Comparison of ENCODE assay signal across 8 cellular contexts in the genomic region with DNA sequence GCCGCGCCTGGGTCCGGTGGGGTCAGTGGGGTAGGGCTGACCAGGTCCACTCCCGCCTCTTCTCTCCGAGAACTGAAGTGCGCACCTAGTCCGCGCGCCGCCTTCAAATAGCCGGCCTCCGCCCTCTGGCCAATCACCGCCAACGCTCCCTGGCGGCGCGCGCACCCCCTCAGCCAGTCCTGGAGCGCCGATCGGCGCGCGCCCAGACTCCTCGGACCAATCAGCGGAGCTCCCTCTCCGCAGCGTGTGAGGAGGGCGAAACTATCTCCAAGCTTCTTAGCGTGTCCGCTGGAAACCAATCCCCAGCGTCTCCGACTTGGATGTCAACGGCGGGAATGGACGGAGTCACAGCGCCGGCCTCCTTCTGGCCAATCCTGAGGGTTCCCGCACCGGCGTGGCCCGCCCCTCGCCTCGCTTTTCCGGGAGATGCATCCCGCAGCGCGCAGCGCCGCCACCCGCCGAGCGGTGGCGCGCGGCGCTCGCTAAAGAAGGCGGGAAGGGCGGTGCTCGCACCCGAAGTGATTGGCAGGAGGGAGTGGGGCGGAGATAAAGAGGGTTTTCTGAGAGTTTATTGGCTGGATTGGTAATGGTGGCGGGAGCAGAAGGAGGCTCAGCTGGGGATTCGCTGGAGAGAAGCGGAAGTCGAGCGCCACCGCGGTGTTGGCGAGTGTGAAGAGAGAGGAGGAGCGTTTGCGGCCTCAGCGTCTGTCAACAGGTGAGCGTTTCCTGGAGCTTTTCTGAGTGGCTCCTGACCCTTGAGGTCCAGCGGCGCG. TPM values are rescaled to one million over a fixed set of nuclear protein-coding genes. Genes with fewer than 3 reads are reported as not detected.
DNase-seq lines count a peak whose midpoint lies in the region; ATAC-seq and TF ChIP-seq lines count a peak whose summit lies in the region.

A gene (minus strand): TSS at position 81 of the 773 bp plus-strand sequence. CDS start 133 bp downstream, outside the sequence.

- H3K4me1 ChIP-seq in heart left ventricle (peaks cover 0 to 47% (median 28%) of the 10 kb centered on the region in 12 donors), upper lobe of left lung (peaks cover 39 to 47% (median 42%) of the 10 kb centered on the region in 4 donors)

- TF ChIP-seq EP300 in upper lobe of left lung (IDR thresholded peaks at IDR 0.05), result peak in 1 of 4 donors; percentile 16

- H3K9me3 ChIP-seq in heart left ventricle (no peaks in the 10 kb centered on the region), upper lobe of left lung (no peaks in the 10 kb centered on the region)

- WGBS in heart left ventricle, 4 donors, result 0 to 1% (median 0%) methylated on average over 43 to 78 of the region's 78 CpGs
- WGBS in upper lobe of left lung, 2 donors, result 0 to 2% methylated on average over 27 to 64 of the region's 78 CpGs

- DNase-seq in GM13976 (ENCODE audit: low spot score) (peak; percentile 98), NCI-H146 (lab: John Stamatoyannopoulos, UW) (peak; percentile 100), T-helper 1 cell (peak; percentile 95 to 100 (median 97)), amniotic epithelial cell (ENCODE audit: low read depth) (peak; percentile 100), heart left ventricle (peak; percentile 99 to 100 (median 99)), pons (ENCODE audit: low spot score) (peak; percentile 100), upper lobe of left lung (peak; percentile 99)

- H3K36me3 ChIP-seq in heart left ventricle (no peaks in the 10 kb centered on the region), upper lobe of left lung (no peaks in the 10 kb centered on the region)

- H3K27me3 ChIP-seq in heart left ventricle, result no peaks in the 10 kb centered on the region
- no peaks in the 10 kb centered on the region for H3K27me3 ChIP-seq in upper lobe of left lung

- peak within 1 kb of the TSS; percentile 70 to 97 (median 93) for H3K27ac ChIP-seq in heart left ventricle
- peak within 1 kb of the TSS; percentile 91 to 99 (median 95) for H3K27ac ChIP-seq in upper lobe of left lung

- peak in 1 of 2 donors; percentile 80 for TF ChIP-seq POLR2A in heart left ventricle (IDR thresholded peaks at IDR 0.05)
- peak in 2 of 4 donors; percentile 83 to 88 for TF ChIP-seq POLR2A in upper lobe of left lung (IDR thresholded peaks at IDR 0.05)

- in situ Hi-C loops in GM13976 (cut with MboI; ENCODE audit: low sequenced_read_pairs, unreplicated experiment), result no loop called here

- H3K4me3 ChIP-seq in heart left ventricle (peak within 1 kb of the TSS; percentile 43 to 97 (median 78)), upper lobe of left lung (peak within 1 kb of the TSS; percentile 52 to 89 (median 76))

- ATAC-seq in HG02870 (IDR thresholded peaks at IDR 0.05; ENCODE audit: unreplicated experiment) (peak; percentile 75), heart left ventricle (peak; percentile 92 to 96 (median 94)), upper lobe of left lung (ENCODE audit: low FRiP score in 2 of 2) (peak; percentile 97 to 98)

- TF ChIP-seq CTCF in GM13976 (IDR thresholded peaks at IDR 0.05; ENCODE audit: borderline replicate concordance, control extremely low read depth, extremely low read depth, insufficient read depth, missing control alignments) (peak; percentile 94), heart left ventricle (IDR thresholded peaks at IDR 0.05) (peak; percentile 75 to 100 (median 88)), upper lobe of left lung (IDR thresholded peaks at IDR 0.05) (peak; percentile 74 to 99 (median 94))

- intact Hi-C loops in heart left ventricle (cut with DNase I), result loop anchor here in 5 of 10 donors (1.0 to 10.0 kb wide), 9 partner anchors 18 to 358 kb away; a partner anchor contains a TSS

RNA-seq across cellular contexts. Expression of the gene that starts here (rescaled TPM):
- total RNA-seq in heart left ventricle, result 1 to 10 TPM in 4 of 9 donors, under 1 TPM in 5; 0.42 to 7.0 (median 0.91) TPM
- polyA plus RNA-seq in heart left ventricle, result 1 to 10 TPM in 1 of 2 donors, under 1 TPM in 1; 0.19 to 1.0 TPM
- 1 to 10 TPM; 1.2 to 4.9 (median 3.0) TPM for total RNA-seq in upper lobe of left lung

Comparison
In these comparisons a context has a peak if more than half of its experiments do, and no peak if none do; other contexts are left out.
1. Peak in every context shown above with its lines: DNase-seq, ATAC-seq, H3K4me3 ChIP-seq and H3K27ac ChIP-seq.